In genomic region chr7:22002731-22003130, GRCh38 we compare ENCODE assay signal across 14 cellular contexts. TPM values are rescaled to one million over a fixed set of nuclear protein-coding genes. Genes with fewer than 3 reads are reported as not detected.
DNase-seq lines count a peak whose midpoint lies in the region; TF ChIP-seq lines count a peak whose summit lies in the region.
"Had no signal": no experiment of that assay in that cellular context is flagged by ENCODE, and none has a peak within 500 bp of the region (broad histone marks: within the 10 kb centered on the region; RNA-seq: fewer than 3 reads in every experiment).

No MANE protein-coding gene starts in this region.

- no peaks in the 10 kb centered on the region for H3K36me3 ChIP-seq in esophagus muscularis mucosa
- H3K36me3 ChIP-seq: HAP-1 had no signal

- TF ChIP-seq CTCF in esophagus muscularis mucosa (IDR thresholded peaks at IDR 0.05) = no peak

- H3K9me3 ChIP-seq in esophagus muscularis mucosa = no peaks in the 10 kb centered on the region
- H3K9me3 ChIP-seq: HAP-1 had no signal

- H3K27me3 ChIP-seq in esophagus muscularis mucosa = no peaks in the 10 kb centered on the region

- intact Hi-C loops in esophagus muscularis mucosa (cut with DNase I) = loop anchor here (10.0 kb wide), 2 partner anchors 98 to 1228 kb away; no protein-coding TSS in a partner anchor

- H3K27ac ChIP-seq in esophagus muscularis mucosa (replicated peaks in 1 of 4) = peak overlapping the region; percentile 26 to 57 (median 42)
- H3K27ac ChIP-seq: 22Rv1 had no signal

- no peak overlapping the region for H3K4me3 ChIP-seq in esophagus muscularis mucosa
- H3K4me3 ChIP-seq: GM12878, HAP-1 had no signal

- H3K4me1 ChIP-seq in esophagus muscularis mucosa = peaks cover 0 to 33% (median 18%) of the 10 kb centered on the region in 4 donors
- H3K4me1 ChIP-seq: HAP-1 had no signal

- TF ChIP-seq POLR2A in esophagus muscularis mucosa (IDR thresholded peaks at IDR 0.05; ENCODE audit: low read depth) = no peak

- no peak for TF ChIP-seq EP300 in esophagus muscularis mucosa (IDR thresholded peaks at IDR 0.05)

- peak; percentile 40 for DNase-seq in DMS53 (lab: John Stamatoyannopoulos, UW)
- DNase-seq in DMS53 treated with DMSO at 0.1 percent for 48 hours (lab: John Stamatoyannopoulos, UW; ENCODE audit: unreplicated experiment) = no peak
- DNase-seq in NCI-H226 = peak; percentile 18
- peak; percentile 60 for DNase-seq in esophagus muscularis mucosa (ENCODE audit: extremely low spot score)
- DNase-seq in kidney tubule cell (ENCODE audit: low spot score) = peak; percentile 37
- no peak for DNase-seq in DMS153 treated with DMSO at 0.1 percent for 48 hours (lab: John Stamatoyannopoulos, UW; ENCODE audit: unreplicated experiment)
- DNase-seq in activated CD8-positive, alpha-beta memory T cell treated with anti-CD3 and anti-CD28 coated beads for 24 hours = no peak
- no peak for DNase-seq in RKO (ENCODE audit: low spot score)
- DNase-seq: CD8-positive, alpha-beta T cell; COR-L47; DMS153 had no signal

- 50% methylated on average over 1 of the region's 1 CpG for WGBS in esophagus muscularis mucosa

RNA-seq across cellular contexts. Expression of gene CDCA7L, which starts 57.0 kb away (rescaled TPM):
- 10 to 100 TPM; 19.5 to 61.6 (median 25.2) TPM for total RNA-seq in esophagus muscularis mucosa

Comparison
In these comparisons a context has a peak if more than half of its experiments do, and no peak if none do; other contexts are left out.
1. DNase-seq: peak in DMS53 (single experiment), NCI-H226 (single experiment), esophagus muscularis mucosa (single experiment) and kidney tubule cell (single experiment); none in DMS53 treated with DMSO at 0.1 percent for 48 hours (single experiment), DMS153 treated with DMSO at 0.1 percent for 48 hours (single experiment), activated CD8-positive, alpha-beta memory T cell treated with anti-CD3 and anti-CD28 coated beads for 24 hours (single experiment) and RKO (single experiment).